In the genomic region with DNA sequence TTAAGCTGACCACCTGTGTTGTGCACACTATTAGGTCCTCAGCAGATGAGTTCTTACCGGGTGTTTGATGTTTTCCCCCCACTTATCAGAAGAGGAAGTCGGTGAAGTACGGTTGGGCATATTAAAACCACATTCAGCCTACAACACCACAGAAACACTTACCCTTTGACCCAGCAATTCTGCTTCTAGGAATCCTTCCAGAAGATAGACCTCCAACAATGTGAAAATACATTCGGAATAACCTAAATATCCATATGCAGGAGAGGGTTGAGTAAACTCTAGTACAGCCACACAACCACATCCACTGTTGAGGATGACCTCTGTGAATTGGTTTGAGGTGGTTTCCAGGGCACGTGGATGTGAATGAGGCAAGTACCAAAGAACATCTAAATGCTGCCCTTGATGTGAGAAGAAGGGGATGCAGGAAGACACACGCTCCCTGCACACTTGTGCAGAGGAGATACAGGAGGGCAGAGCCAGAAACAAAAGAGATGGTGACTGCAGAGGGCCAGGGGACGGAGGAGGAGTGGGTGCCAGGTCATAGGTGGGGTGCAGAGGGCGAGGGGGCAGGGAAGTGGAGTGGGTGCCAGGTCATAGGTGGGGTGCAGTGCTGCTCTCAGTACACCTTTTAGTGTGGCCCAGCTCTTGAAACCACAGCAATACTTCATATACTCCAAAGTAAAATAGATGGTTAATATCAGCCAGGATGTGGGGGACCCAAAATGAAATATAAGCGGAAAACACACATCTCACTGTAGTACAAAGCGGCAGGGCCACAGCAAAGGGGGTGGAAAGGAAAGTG, we compare ENCODE assay signal across 1 cellular context.
A peak's percentile ranks its signal among the peaks of the same experiment; 100 is the strongest.
TF ChIP-seq lines count a peak whose summit lies in the region.

No MANE protein-coding gene starts in this region.

TF ChIP-seq in GM12878, 131 proteins besides CTCF, POLR2A, EP300 and RAD21 (continued from another document and continues in another):
- TF ChIP-seq, protein P1, sequence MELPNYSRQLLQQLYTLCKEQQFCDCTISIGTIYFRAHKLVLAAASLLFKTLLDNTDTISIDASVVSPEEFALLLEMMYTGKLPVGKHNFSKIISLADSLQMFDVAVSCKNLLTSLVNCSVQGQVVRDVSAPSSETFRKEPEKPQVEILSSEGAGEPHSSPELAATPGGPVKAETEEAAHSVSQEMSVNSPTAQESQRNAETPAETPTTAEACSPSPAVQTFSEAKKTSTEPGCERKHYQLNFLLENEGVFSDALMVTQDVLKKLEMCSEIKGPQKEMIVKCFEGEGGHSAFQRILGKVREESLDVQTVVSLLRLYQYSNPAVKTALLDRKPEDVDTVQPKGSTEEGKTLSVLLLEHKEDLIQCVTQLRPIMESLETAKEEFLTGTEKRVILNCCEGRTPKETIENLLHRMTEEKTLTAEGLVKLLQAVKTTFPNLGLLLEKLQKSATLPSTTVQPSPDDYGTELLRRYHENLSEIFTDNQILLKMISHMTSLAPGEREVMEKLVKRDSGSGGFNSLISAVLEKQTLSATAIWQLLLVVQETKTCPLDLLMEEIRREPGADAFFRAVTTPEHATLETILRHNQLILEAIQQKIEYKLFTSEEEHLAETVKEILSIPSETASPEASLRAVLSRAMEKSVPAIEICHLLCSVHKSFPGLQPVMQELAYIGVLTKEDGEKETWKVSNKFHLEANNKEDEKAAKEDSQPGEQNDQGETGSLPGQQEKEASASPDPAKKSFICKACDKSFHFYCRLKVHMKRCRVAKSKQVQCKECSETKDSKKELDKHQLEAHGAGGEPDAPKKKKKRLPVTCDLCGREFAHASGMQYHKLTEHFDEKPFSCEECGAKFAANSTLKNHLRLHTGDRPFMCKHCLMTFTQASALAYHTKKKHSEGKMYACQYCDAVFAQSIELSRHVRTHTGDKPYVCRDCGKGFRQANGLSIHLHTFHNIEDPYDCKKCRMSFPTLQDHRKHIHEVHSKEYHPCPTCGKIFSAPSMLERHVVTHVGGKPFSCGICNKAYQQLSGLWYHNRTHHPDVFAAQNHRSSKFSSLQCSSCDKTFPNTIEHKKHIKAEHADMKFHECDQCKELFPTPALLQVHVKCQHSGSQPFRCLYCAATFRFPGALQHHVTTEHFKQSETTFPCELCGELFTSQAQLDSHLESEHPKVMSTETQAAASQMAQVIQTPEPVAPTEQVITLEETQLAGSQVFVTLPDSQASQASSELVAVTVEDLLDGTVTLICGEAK (IDR thresholded peaks at IDR 0.05; ENCODE audit: borderline replicate concordance): no peak
- TF ChIP-seq CUX1 (IDR thresholded peaks at IDR 0.05; ENCODE audit: insufficient replicate concordance, low read depth, low read length): no peak
- no peak for TF ChIP-seq MXI1 (IDR thresholded peaks at IDR 0.05; ENCODE audit: low read depth, low read length)
- TF ChIP-seq CREM (IDR thresholded peaks at IDR 0.05; ENCODE audit: low read depth): no peak
- no peak for TF ChIP-seq RELA (IDR thresholded peaks at IDR 0.05; ENCODE audit: borderline replicate concordance, partially characterized antibody)
- TF ChIP-seq ZNF687 (IDR thresholded peaks at IDR 0.05): no peak
- no peak for TF ChIP-seq ELK1 (IDR thresholded peaks at IDR 0.05; ENCODE audit: low read depth, low read length)
- TF ChIP-seq ZNF384 (IDR thresholded peaks at IDR 0.05; ENCODE audit: borderline replicate concordance, low read depth, low read length): no peak
- TF ChIP-seq JUND (IDR thresholded peaks at IDR 0.05; ENCODE audit: low read depth, low read length): no peak
- no peak for TF ChIP-seq BMI1 (IDR thresholded peaks at IDR 0.05; ENCODE audit: borderline replicate concordance)
- TF ChIP-seq ETV6 (conservative IDR thresholded peaks at IDR 0.05 in 1 of 2, IDR thresholded peaks at IDR 0.05 in 1 of 2; ENCODE audit: borderline replicate concordance in 1 of 2, low read depth in 1 of 2): peak in 1 of 2 experiments; percentile 44; a peak in 1 of 4 replicates
- no peak for TF ChIP-seq SREBF2 (IDR thresholded peaks at IDR 0.05; ENCODE audit: low read length)
- no peak for TF ChIP-seq SIN3A (IDR thresholded peaks at IDR 0.05; ENCODE audit: low read depth, low read length)
- no peak for TF ChIP-seq NFXL1 (IDR thresholded peaks at IDR 0.05; ENCODE audit: borderline replicate concordance)
- peak; percentile 75 for TF ChIP-seq SPI1 (IDR thresholded peaks at IDR 0.05; ENCODE audit: borderline replicate concordance, insufficient read depth, low read depth, low read length)
- TF ChIP-seq, protein P2, sequence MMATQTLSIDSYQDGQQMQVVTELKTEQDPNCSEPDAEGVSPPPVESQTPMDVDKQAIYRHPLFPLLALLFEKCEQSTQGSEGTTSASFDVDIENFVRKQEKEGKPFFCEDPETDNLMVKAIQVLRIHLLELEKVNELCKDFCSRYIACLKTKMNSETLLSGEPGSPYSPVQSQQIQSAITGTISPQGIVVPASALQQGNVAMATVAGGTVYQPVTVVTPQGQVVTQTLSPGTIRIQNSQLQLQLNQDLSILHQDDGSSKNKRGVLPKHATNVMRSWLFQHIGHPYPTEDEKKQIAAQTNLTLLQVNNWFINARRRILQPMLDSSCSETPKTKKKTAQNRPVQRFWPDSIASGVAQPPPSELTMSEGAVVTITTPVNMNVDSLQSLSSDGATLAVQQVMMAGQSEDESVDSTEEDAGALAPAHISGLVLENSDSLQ (IDR thresholded peaks at IDR 0.05): no peak
- TF ChIP-seq, protein P3, sequence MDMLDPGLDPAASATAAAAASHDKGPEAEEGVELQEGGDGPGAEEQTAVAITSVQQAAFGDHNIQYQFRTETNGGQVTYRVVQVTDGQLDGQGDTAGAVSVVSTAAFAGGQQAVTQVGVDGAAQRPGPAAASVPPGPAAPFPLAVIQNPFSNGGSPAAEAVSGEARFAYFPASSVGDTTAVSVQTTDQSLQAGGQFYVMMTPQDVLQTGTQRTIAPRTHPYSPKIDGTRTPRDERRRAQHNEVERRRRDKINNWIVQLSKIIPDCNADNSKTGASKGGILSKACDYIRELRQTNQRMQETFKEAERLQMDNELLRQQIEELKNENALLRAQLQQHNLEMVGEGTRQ (IDR thresholded peaks at IDR 0.05; ENCODE audit: borderline replicate concordance, low read depth, low read length): no peak
- TF ChIP-seq STAT3 (IDR thresholded peaks at IDR 0.05; ENCODE audit: low read depth, low read length): no peak
- TF ChIP-seq, protein P4, sequence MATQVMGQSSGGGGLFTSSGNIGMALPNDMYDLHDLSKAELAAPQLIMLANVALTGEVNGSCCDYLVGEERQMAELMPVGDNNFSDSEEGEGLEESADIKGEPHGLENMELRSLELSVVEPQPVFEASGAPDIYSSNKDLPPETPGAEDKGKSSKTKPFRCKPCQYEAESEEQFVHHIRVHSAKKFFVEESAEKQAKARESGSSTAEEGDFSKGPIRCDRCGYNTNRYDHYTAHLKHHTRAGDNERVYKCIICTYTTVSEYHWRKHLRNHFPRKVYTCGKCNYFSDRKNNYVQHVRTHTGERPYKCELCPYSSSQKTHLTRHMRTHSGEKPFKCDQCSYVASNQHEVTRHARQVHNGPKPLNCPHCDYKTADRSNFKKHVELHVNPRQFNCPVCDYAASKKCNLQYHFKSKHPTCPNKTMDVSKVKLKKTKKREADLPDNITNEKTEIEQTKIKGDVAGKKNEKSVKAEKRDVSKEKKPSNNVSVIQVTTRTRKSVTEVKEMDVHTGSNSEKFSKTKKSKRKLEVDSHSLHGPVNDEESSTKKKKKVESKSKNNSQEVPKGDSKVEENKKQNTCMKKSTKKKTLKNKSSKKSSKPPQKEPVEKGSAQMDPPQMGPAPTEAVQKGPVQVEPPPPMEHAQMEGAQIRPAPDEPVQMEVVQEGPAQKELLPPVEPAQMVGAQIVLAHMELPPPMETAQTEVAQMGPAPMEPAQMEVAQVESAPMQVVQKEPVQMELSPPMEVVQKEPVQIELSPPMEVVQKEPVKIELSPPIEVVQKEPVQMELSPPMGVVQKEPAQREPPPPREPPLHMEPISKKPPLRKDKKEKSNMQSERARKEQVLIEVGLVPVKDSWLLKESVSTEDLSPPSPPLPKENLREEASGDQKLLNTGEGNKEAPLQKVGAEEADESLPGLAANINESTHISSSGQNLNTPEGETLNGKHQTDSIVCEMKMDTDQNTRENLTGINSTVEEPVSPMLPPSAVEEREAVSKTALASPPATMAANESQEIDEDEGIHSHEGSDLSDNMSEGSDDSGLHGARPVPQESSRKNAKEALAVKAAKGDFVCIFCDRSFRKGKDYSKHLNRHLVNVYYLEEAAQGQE (IDR thresholded peaks at IDR 0.05; ENCODE audit: low read depth, low read length): no peak
- TF ChIP-seq YBX1 (IDR thresholded peaks at IDR 0.05): no peak
- no peak for TF ChIP-seq ZNF207 (IDR thresholded peaks at IDR 0.05; ENCODE audit: borderline replicate concordance)
- no peak for TF ChIP-seq STAT1 (conservative IDR thresholded peaks at IDR 0.05)
- TF ChIP-seq TCF3 (IDR thresholded peaks at IDR 0.05; ENCODE audit: borderline replicate concordance, insufficient read depth, low read depth, low read length): no peak
